Comparison of ENCODE assay signal across 9 cellular contexts in the genomic region with DNA sequence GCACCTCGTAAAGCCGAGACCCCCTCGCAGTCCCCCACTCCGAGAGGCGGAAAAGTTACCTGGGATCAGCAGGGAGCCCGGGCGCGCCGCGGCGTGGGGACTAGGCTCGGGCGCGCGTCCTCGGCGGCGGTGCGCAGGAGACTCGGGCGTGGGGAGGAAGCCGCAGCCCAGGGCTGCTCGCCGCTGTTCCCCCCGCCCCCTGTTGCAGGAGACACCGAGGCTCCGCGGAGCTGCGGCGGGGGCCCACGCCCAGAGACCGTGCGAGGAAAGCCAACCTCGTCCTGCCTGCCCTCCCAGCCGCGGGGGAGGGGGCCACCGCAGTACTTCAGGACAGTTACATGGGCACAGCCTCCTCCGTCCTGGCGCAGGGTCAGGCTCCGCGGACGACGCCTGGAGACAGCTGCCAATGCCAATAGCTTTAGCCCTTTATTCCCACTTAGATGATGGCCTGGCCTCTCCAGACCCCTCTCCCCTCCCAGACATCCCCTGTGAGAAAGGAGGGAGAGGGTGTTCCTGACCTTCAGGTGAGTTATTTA. TPM values are rescaled to one million over a fixed set of nuclear protein-coding genes. Genes with fewer than 3 reads are reported as not detected.
A peak's percentile ranks its signal among the peaks of the same experiment; 100 is the strongest.
DNase-seq lines count a peak whose midpoint lies in the region; ATAC-seq, FAIRE-seq and TF ChIP-seq lines count a peak whose summit lies in the region.
"Had no signal": no experiment of that assay in that cellular context is flagged by ENCODE, and none has a peak within 500 bp of the region (broad histone marks: within the 10 kb centered on the region; RNA-seq: fewer than 3 reads in every experiment).

A gene (minus strand): TSS at position 144 of the 536 bp plus-strand sequence. CDS start 54,814 bp downstream, outside the sequence.

- H3K9me3 ChIP-seq in A549 (no peaks in the 10 kb centered on the region), HUES6 (ENCODE audit: control insufficient read depth, insufficient read depth, low read depth, low read length) (no peaks in the 10 kb centered on the region), kidney (ENCODE audit: control insufficient read depth in 1 of 2, low read length in 2 of 2) (no peaks in the 10 kb centered on the region), small intestine (ENCODE audit: control insufficient read depth, low read depth) (no peaks in the 10 kb centered on the region)

- POLR2A ChIA-PET in A549 (lab: Yijun Ruan, JAX): no interaction called here

- DNase-seq in A549 (ENCODE audit: low read depth in 1 of 2, low spot score in 1 of 2) (no peak), cardiac fibroblast (ENCODE audit: low read depth in 2 of 2) (peak; percentile 30 to 56), kidney (peak; percentile 79), small intestine (peak; percentile 16), HPDE6-E6E7 (ENCODE audit: extremely low spot score) (no peak)
- no peak for DNase-seq in stimulated activated CD4-positive, alpha-beta T cell treated with anti-CD3 and anti-CD28 coated beads, Interleukin-4, amount 100 ng/mL, for 4 hours

- H3K9ac ChIP-seq in HUES6 (ENCODE audit: low read length) (peak within 1 kb of the TSS; percentile 77), kidney (ENCODE audit: low read length in 2 of 2) (peak within 1 kb of the TSS; percentile 40 to 44)

- peak in 1 of 2 experiments; percentile 53; a peak in 3 of 6 replicates for ATAC-seq in A549
- no peak for ATAC-seq in HG03439 (IDR thresholded peaks at IDR 0.05; ENCODE audit: unreplicated experiment)

- no peak for TF ChIP-seq POLR2A in A549 (IDR thresholded peaks at IDR 0.05; ENCODE audit: low read length)

- no peaks in the 10 kb centered on the region for H3K36me3 ChIP-seq in HUES6 (ENCODE audit: control insufficient read depth, insufficient read depth, low read length)
- H3K36me3 ChIP-seq in kidney (ENCODE audit: control insufficient read depth in 1 of 2, insufficient read depth in 2 of 2, low read length in 2 of 2): no peaks in the 10 kb centered on the region
- no peaks in the 10 kb centered on the region for H3K36me3 ChIP-seq in small intestine (ENCODE audit: control insufficient read depth in 2 of 2, insufficient read depth in 2 of 2, low read length in 2 of 2)

- intact Hi-C loops in kidney (cut with DNase I): no loop called here

- peak within 1 kb of the TSS; percentile 73 for H3K4me2 ChIP-seq in A549

- peaks cover 17% of the 10 kb centered on the region for H3K27me3 ChIP-seq in HUES6 (ENCODE audit: control insufficient read depth, insufficient read depth, low read length)
- no peaks in the 10 kb centered on the region for H3K27me3 ChIP-seq in small intestine (ENCODE audit: control insufficient read depth in 2 of 2, insufficient read depth in 2 of 2, low read length in 2 of 2)

- CTCF ChIA-PET in A549 (lab: Yijun Ruan, JAX): no interaction called here

- TF ChIP-seq CTCF in A549 (IDR thresholded peaks at IDR 0.05) (no peak), cardiac fibroblast (IDR thresholded peaks at IDR 0.05; ENCODE audit: low read depth, low read length) (no peak), kidney (IDR thresholded peaks at IDR 0.05; ENCODE audit: borderline replicate concordance, extremely low read depth, insufficient read depth) (no peak)

- no peaks in the 10 kb centered on the region for H3K4me1 ChIP-seq in A549
- H3K4me1 ChIP-seq in HUES6 (ENCODE audit: control insufficient read depth, insufficient read depth, low read length): peaks cover 11% of the 10 kb centered on the region
- H3K4me1 ChIP-seq in kidney (ENCODE audit: control insufficient read depth in 1 of 2, insufficient read depth in 1 of 2, low read depth in 1 of 2, low read length in 2 of 2): peaks cover 0 to 3% of the 10 kb centered on the region in 2 donors
- peaks cover 0 to 2% of the 10 kb centered on the region in 2 donors for H3K4me1 ChIP-seq in small intestine (ENCODE audit: control insufficient read depth in 2 of 2, insufficient read depth in 1 of 2, low read depth in 1 of 2, low read length in 1 of 2)

- no peak for TF ChIP-seq RAD21 in A549 (conservative IDR thresholded peaks at IDR 0.05 in 1 of 2, IDR thresholded peaks at IDR 0.05 in 1 of 2)

- H3K4me3 ChIP-seq in A549 (peak within 1 kb of the TSS; percentile 37), HUES6 (ENCODE audit: low read depth, low read length) (peak within 1 kb of the TSS; percentile 70), cardiac fibroblast (replicated peaks in 1 of 2; ENCODE audit: low read depth in 2 of 2, low read length in 2 of 2) (peak within 1 kb of the TSS; percentile 64 to 66), kidney (ENCODE audit: low read length in 2 of 2) (peak within 1 kb of the TSS; percentile 44 to 60), small intestine (ENCODE audit: low read depth in 1 of 2, low read length in 2 of 2) (peak within 1 kb of the TSS; percentile 50 to 62)

- no peak for FAIRE-seq in A549 (lab: Jason Lieb, UNC)
- FAIRE-seq in kidney (lab: Jason Lieb, UNC): no peak
- FAIRE-seq in small intestine (lab: Jason Lieb, UNC): no peak

- WGBS in A549 (ENCODE audit: missing lambda C conversion rate): 5% methylated on average over 8 of the region's 43 CpGs
- WGBS in small intestine, 3 donors: 1 to 5% (median 3%) methylated on average over 9 to 43 of the region's 43 CpGs

- no peak for TF ChIP-seq EP300 in A549 (IDR thresholded peaks at IDR 0.05)

- no peak within 1 kb of the TSS for H3K27ac ChIP-seq in A549
- H3K27ac ChIP-seq in HUES6 (ENCODE audit: low read depth, low read length): no peak within 1 kb of the TSS
- no peak within 1 kb of the TSS for H3K27ac ChIP-seq in kidney (ENCODE audit: low read depth in 2 of 2, low read length in 2 of 2)
- peak within 1 kb of the TSS in 1 of 2 donors; percentile 85 for H3K27ac ChIP-seq in small intestine (ENCODE audit: low read depth in 1 of 2, low read length in 1 of 2)

TF ChIP-seq in A549, 52 proteins besides CTCF, POLR2A, EP300 and RAD21:
- TF ChIP-seq JUN (IDR thresholded peaks at IDR 0.05): no peak
- TF ChIP-seq, protein P1, sequence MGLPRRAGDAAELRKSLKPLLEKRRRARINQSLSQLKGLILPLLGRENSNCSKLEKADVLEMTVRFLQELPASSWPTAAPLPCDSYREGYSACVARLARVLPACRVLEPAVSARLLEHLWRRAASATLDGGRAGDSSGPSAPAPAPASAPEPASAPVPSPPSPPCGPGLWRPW (IDR thresholded peaks at IDR 0.05): no peak

RNA-seq across cellular contexts. Expression of the gene that starts here (rescaled TPM):
- polyA plus RNA-seq in A549 (2011; rRNA removed) (0.90 and 1.00 TPM in 2 replicates), A549 (2017; fragmentation: RNase III; extraction: RNeasy Plus Mini Kit Qiagen cat#74134 plus additional on column Dnase treatment) (0.37 to 0.46 TPM (median 0.37 TPM) in 3 replicates), kidney (ENCODE audit: insufficient read depth, low read depth, low replicate concordance) (35.3 TPM), small intestine (100 to 1,000 TPM in 2 of 3 donors, 10 to 100 TPM in 1; 52.8 to 167 (median 108) TPM)
- polyA plus RNA-seq in A549 (2012; cell fraction: cytosol; rRNA removed): 0.83 and 1.5 TPM in 2 replicates
- 0.47 and 0.78 TPM in 2 replicates for polyA plus RNA-seq in A549 (2012; cell fraction: nucleus; rRNA removed)
- 2.4 TPM in 2 replicates for polyA minus RNA-seq in A549 (2011; rRNA and poly(A)+ RNA removed)
- total RNA-seq in kidney: 44.6 TPM
- total RNA-seq: activated CD8-positive, alpha-beta memory T cell treated with anti-CD3 and anti-CD28 coated beads for 36 hours had no signal

Comparison
In these comparisons a context has a peak if more than half of its experiments do, and no peak if none do; other contexts are left out.
1. RNA of the gene that starts here (polyA plus RNA-seq): 52.8 to 167 TPM in small intestine and 35.3 TPM in kidney (single experiment); 0.37 to 1.5 TPM in A549; every median in the first group is over 10 times any median in the second.
2. DNase-seq: peak in cardiac fibroblast (2 of 2), kidney (single experiment) and small intestine (single experiment); none in A549 (0 of 2), HPDE6-E6E7 (single experiment) and stimulated activated CD4-positive, alpha-beta T cell treated with anti-CD3 and anti-CD28 coated beads, Interleukin-4, amount 100 ng/mL, for 4 hours (0 of 2).
3. Peak in every context shown above with its lines, with median percentiles within 50 percentile points of each other: H3K4me3 ChIP-seq.